Comparison of ENCODE assay signal across 15 cellular contexts in genomic region chr1:7427066-7427465, GRCh38.
"Had no signal": no experiment of that assay in that cellular context is flagged by ENCODE, and none has a peak within 500 bp of the region (broad histone marks: within the 10 kb centered on the region; RNA-seq: fewer than 3 reads in every experiment).

No MANE protein-coding gene starts in this region.

- H3K4me3 ChIP-seq: lower lobe of right lung, mucosa of descending colon, tibial nerve had no signal

- H3K4me3 Mint-ChIP-seq: activated naive CD4-positive, alpha-beta T cell treated with anti-CD3 and anti-CD28 coated beads, Interleukin-2, amount 50 U/mL, for 24 hours; naive B cell; stimulated activated naive CD8-positive, alpha-beta T cell treated with anti-CD3 and anti-CD28 coated beads, Interleukin-15, amount 100 ng/mL, for 72 hours had no signal

- H3K36me3 ChIP-seq: lower lobe of right lung, tibial nerve had no signal

- H3K27me3 Mint-ChIP-seq: activated naive CD4-positive, alpha-beta T cell treated with anti-CD3 and anti-CD28 coated beads, Interleukin-2, amount 50 U/mL, for 24 hours had no signal

- DNase-seq: activated CD4-positive, alpha-beta T cell treated with anti-CD3 and anti-CD28 coated beads for 1 hour; activated CD4-positive, alpha-beta T cell treated with anti-CD3 and anti-CD28 coated beads, Interleukin-2, amount 50 U/mL, for 1 hour; activated gamma-delta T cell treated with Interleukin-2 at 50 U/mL for 16 hours; activated T-cell treated with anti-CD3 and anti-CD28 coated beads, Interleukin-2, amount 50 U/mL, for 1 hour; left colon; mesendoderm; mucosa of descending colon; naive B cell; retina; stimulated activated CD4-positive, alpha-beta T cell treated with anti-CD3 and anti-CD28 coated beads, Interleukin-1b, Interleukin-23, amount 100 ng/mL, for 48 hours; stimulated activated naive CD8-positive, alpha-beta T cell treated with anti-CD3 and anti-CD28 coated beads, Interleukin-15, amount 100 ng/mL, for 72 hours; T-helper 1 cell had no signal

- H3K36me3 Mint-ChIP-seq: activated naive CD4-positive, alpha-beta T cell treated with anti-CD3 and anti-CD28 coated beads, Interleukin-2, amount 50 U/mL, for 24 hours; naive B cell had no signal

- ATAC-seq: left colon; lower lobe of right lung; mucosa of descending colon; stimulated activated naive CD8-positive, alpha-beta T cell treated with anti-CD3 and anti-CD28 coated beads, Interleukin-15, amount 100 ng/mL, for 72 hours had no signal

- H3K27ac Mint-ChIP-seq: activated naive CD4-positive, alpha-beta T cell treated with anti-CD3 and anti-CD28 coated beads, Interleukin-2, amount 50 U/mL, for 24 hours; stimulated activated naive CD8-positive, alpha-beta T cell treated with anti-CD3 and anti-CD28 coated beads, Interleukin-15, amount 100 ng/mL, for 72 hours had no signal

- H3K4me1 ChIP-seq: lower lobe of right lung, tibial nerve had no signal

- H3K4me1 Mint-ChIP-seq: activated naive CD4-positive, alpha-beta T cell treated with anti-CD3 and anti-CD28 coated beads, Interleukin-2, amount 50 U/mL, for 24 hours; naive B cell; stimulated activated naive CD8-positive, alpha-beta T cell treated with anti-CD3 and anti-CD28 coated beads, Interleukin-15, amount 100 ng/mL, for 72 hours had no signal

- H3K9me3 ChIP-seq: lower lobe of right lung, mucosa of descending colon, tibial nerve had no signal

- H3K9me3 Mint-ChIP-seq: activated naive CD4-positive, alpha-beta T cell treated with anti-CD3 and anti-CD28 coated beads, Interleukin-2, amount 50 U/mL, for 24 hours; stimulated activated naive CD8-positive, alpha-beta T cell treated with anti-CD3 and anti-CD28 coated beads, Interleukin-15, amount 100 ng/mL, for 72 hours had no signal

- H3K27me3 ChIP-seq: tibial nerve had no signal

- H3K27ac ChIP-seq: lower lobe of right lung, tibial nerve had no signal
